Comparison of ENCODE assay signal across 1 cellular context in genomic region chr20:57412347-57413029, GRCh38.
TF ChIP-seq lines count a peak whose summit lies in the region.

No MANE protein-coding gene starts in this region.

TF ChIP-seq in K562, 482 proteins besides CTCF, POLR2A, EP300 and RAD21 (continued from another document and continues in another):
- TF ChIP-seq MXD1 (CRISPR knock-in tag; IDR thresholded peaks at IDR 0.05; ENCODE audit: borderline replicate concordance, poor library complexity, severe bottlenecking) (no peak), PHF20 (IDR thresholded peaks at IDR 0.05; ENCODE audit: partially characterized antibody) (no peak), CREB3 (tag; conservative IDR thresholded peaks at IDR 0.05; ENCODE audit: low read depth) (0 out of 2 replicates have a peak, but pooled peaks have one; percentile 29), EGR1 (conservative IDR thresholded peaks at IDR 0.05) (0 out of 2 replicates have a peak, but pooled peaks have one; percentile 8), TOE1 (IDR thresholded peaks at IDR 0.05; ENCODE audit: borderline replicate concordance) (no peak), TOE1 (CRISPR knock-in tag; IDR thresholded peaks at IDR 0.05; ENCODE audit: borderline replicate concordance, low read depth) (no peak), MAFG (tag; conservative IDR thresholded peaks at IDR 0.05) (peak; percentile 14; the same call in 1 of the 2 replicates), RBM25 (IDR thresholded peaks at IDR 0.05; ENCODE audit: low read depth, low read length, severe bottlenecking) (no peak), ZNF668 (CRISPR knock-in tag; IDR thresholded peaks at IDR 0.05) (peak; percentile 37; the same call in 1 of the 2 replicates), SMAD4 (CRISPR knock-in tag; conservative IDR thresholded peaks at IDR 0.05) (peak; percentile 61; the same call in 1 of the 2 replicates), FOXK1 (CRISPR knock-in tag; IDR thresholded peaks at IDR 0.05; ENCODE audit: borderline replicate concordance) (no peak), NFIC (IDR thresholded peaks at IDR 0.05) (peak; percentile 18; the same call in 1 of the 2 replicates), NR2C1 (IDR thresholded peaks at IDR 0.05) (no peak), NR2C1 (tag; IDR thresholded peaks at IDR 0.05) (0 out of 2 replicates have a peak, but pooled peaks have one; percentile 20), RCOR1 (IDR thresholded peaks at IDR 0.05; ENCODE audit: borderline replicate concordance in 1 of 2, low read depth in 2 of 2, low read length in 2 of 2) (peak in 1 of 2 experiments; percentile 19; a peak in 1 of 4 replicates), TFE3 (CRISPR knock-in tag; IDR thresholded peaks at IDR 0.05) (no peak), CBFA2T2 (conservative IDR thresholded peaks at IDR 0.05) (peak; percentile 73), CBFA2T3 (IDR thresholded peaks at IDR 0.05) (peak; percentile 83), CXXC5 (CRISPR knock-in tag; IDR thresholded peaks at IDR 0.05) (no peak), XRCC5 (IDR thresholded peaks at IDR 0.05; ENCODE audit: low read depth, low read length) (0 out of 2 replicates have a peak, but pooled peaks have one; percentile 45), MTF1 (CRISPR knock-in tag; IDR thresholded peaks at IDR 0.05; ENCODE audit: borderline replicate concordance) (no peak), MEIS2 (IDR thresholded peaks at IDR 0.05; ENCODE audit: partially characterized antibody) (no peak), NFXL1 (CRISPR knock-in tag; IDR thresholded peaks at IDR 0.05) (no peak), TAL1 (IDR thresholded peaks at IDR 0.05) (peak; percentile 52), ATF3 (IDR thresholded peaks at IDR 0.05) (peak; percentile 55; the same call in 1 of the 2 replicates), ATF3 (CRISPR knock-in tag; conservative IDR thresholded peaks at IDR 0.05) (no peak), ZFPM2 (CRISPR knock-in tag; IDR thresholded peaks at IDR 0.05) (no peak), ESRRA (IDR thresholded peaks at IDR 0.05; ENCODE audit: borderline replicate concordance, low read depth) (0 out of 2 replicates have a peak, but pooled peaks have one; percentile 18), ZNF263 (CRISPR knock-in tag; IDR thresholded peaks at IDR 0.05; ENCODE audit: borderline replicate concordance) (peak; percentile 40; the same call in 1 of the 2 replicates), SMARCA4 (IDR thresholded peaks at IDR 0.05) (peak; percentile 76), DPF2 (IDR thresholded peaks at IDR 0.05) (peak; percentile 58), ZNF354B (CRISPR knock-in tag; IDR thresholded peaks at IDR 0.05) (no peak), GABPB1 (CRISPR knock-in tag; IDR thresholded peaks at IDR 0.05) (0 out of 2 replicates have a peak, but pooled peaks have one; percentile 28), ZBTB2 (IDR thresholded peaks at IDR 0.05) (0 out of 2 replicates have a peak, but pooled peaks have one; percentile 14), MCM7 (IDR thresholded peaks at IDR 0.05) (no peak), SPI1 (IDR thresholded peaks at IDR 0.05; ENCODE audit: borderline replicate concordance, low read depth, low read length) (peak; percentile 50; the same call in 1 of the 2 replicates), STAT5B (CRISPR knock-in tag; IDR thresholded peaks at IDR 0.05) (no peak), MLLT1 (IDR thresholded peaks at IDR 0.05) (no peak), SLC30A9 (CRISPR knock-in tag; IDR thresholded peaks at IDR 0.05) (no peak), GATAD2A (IDR thresholded peaks at IDR 0.05) (peak; percentile 59; the same call in 1 of the 2 replicates), TEAD1 (CRISPR knock-in tag; IDR thresholded peaks at IDR 0.05) (0 out of 4 replicates have a peak, but pooled peaks of 1 of the 2 experiments have one; percentile 6), SNIP1 (IDR thresholded peaks at IDR 0.05; ENCODE audit: low read depth) (no peak), POLR2AphosphoS5 (IDR thresholded peaks at IDR 0.05; ENCODE audit: control insufficient read depth, insufficient read depth, low read depth, low read length) (peak; percentile 40; the same call in 1 of the 2 replicates), HMG20B (CRISPR knock-in tag; IDR thresholded peaks at IDR 0.05) (no peak), C11orf30 (IDR thresholded peaks at IDR 0.05; ENCODE audit: low read depth) (peak; percentile 26; the same call in 1 of the 2 replicates), NCOA2 (IDR thresholded peaks at IDR 0.05; ENCODE audit: partially characterized antibody in 2 of 2) (no peak), SMAD1 (IDR thresholded peaks at IDR 0.05; ENCODE audit: low read depth, low read length, partially characterized antibody) (no peak), MTA3 (IDR thresholded peaks at IDR 0.05; ENCODE audit: borderline replicate concordance) (0 out of 2 replicates have a peak, but pooled peaks have one; percentile 32), BRD4 (IDR thresholded peaks at IDR 0.05) (no peak), TBL1XR1 (IDR thresholded peaks at IDR 0.05; ENCODE audit: low read length in 2 of 2) (no peak), HBP1 (CRISPR knock-in tag; IDR thresholded peaks at IDR 0.05) (no peak), TCF3 (CRISPR knock-in tag; IDR thresholded peaks at IDR 0.05) (peak; percentile 76), HIVEP1 (CRISPR knock-in tag; IDR thresholded peaks at IDR 0.05) (no peak), MYNN (IDR thresholded peaks at IDR 0.05) (0 out of 2 replicates have a peak, but pooled peaks have one; percentile 45), MYNN (CRISPR knock-in tag; IDR thresholded peaks at IDR 0.05) (no peak), ZNF592 (IDR thresholded peaks at IDR 0.05) (peak; percentile 46), NCOR1 (IDR thresholded peaks at IDR 0.05) (peak; percentile 62), MIER1 (IDR thresholded peaks at IDR 0.05; ENCODE audit: low read depth) (no peak), ZNF316 (IDR thresholded peaks at IDR 0.05) (0 out of 2 replicates have a peak, but pooled peaks have one; percentile 29), NCOA1 (IDR thresholded peaks at IDR 0.05; ENCODE audit: low read depth) (no peak), NR4A1 (CRISPR knock-in tag; IDR thresholded peaks at IDR 0.05) (no peak), NR4A1 (tag; IDR thresholded peaks at IDR 0.05) (peak; percentile 62; the same call in 1 of the 2 replicates), MAZ (CRISPR knock-in tag; conservative IDR thresholded peaks at IDR 0.05 in 1 of 2, IDR thresholded peaks at IDR 0.05 in 1 of 2) (peak in 1 of 2 experiments; percentile 54; a peak in 2 of 4 replicates), SREBF1 (IDR thresholded peaks at IDR 0.05; ENCODE audit: borderline replicate concordance, low read depth, low read length) (no peak), RBBP5 (IDR thresholded peaks at IDR 0.05; ENCODE audit: borderline replicate concordance, insufficient read depth, low read length, poor library complexity, severe bottlenecking) (peak; percentile 7)
